In the genomic region with DNA sequence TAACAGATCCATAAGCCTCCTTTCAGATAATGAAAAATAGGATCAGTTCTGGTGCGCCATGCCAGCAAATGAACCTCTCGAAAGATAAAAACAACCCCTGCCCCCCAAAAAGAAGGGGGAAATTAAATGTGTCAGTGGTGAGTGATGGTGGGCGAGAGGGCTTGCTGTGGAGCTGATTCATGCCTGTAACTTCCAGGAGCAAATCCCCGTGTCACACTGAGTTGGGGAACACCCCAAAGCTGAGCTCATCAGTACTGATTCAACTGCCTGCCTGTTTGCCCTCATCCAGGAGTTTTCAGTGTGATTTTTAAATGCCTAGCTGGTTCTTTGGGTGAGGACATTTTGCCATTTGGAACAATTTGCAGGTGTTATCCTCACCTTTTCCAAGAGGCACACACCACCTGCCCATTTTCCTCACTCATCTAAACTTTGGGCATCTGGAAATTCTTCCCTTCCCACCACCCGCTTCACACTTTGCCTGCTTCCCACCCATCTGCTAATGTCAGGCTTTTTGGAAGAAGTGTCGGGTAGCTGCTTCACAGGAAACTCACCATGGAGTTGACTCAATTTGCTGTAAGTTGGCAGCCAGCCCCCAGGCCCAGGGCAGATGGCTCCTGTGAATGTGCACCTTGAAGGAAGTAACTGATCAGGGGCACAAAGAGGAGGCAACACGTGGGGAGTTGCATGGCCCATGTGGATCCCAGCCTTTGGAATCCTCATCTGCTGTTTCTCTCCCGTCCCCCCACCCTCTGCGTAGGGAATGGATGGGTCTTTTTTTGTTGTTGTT, we compare ENCODE assay signal across 1 cellular context.
TF ChIP-seq lines count a peak whose summit lies in the region.

No MANE protein-coding gene starts in this region.

TF ChIP-seq in GM23338, 12 proteins besides CTCF, POLR2A, EP300 and RAD21 (continued from another document):
- TF ChIP-seq ZNF462 (CRISPR knock-in tag; IDR thresholded peaks at IDR 0.05) (no peak), REST (IDR thresholded peaks at IDR 0.05; ENCODE audit: unreplicated experiment) (no peak), NANOG (IDR thresholded peaks at IDR 0.05; ENCODE audit: borderline replicate concordance) (no peak), CREB1 (CRISPR knock-in tag; IDR thresholded peaks at IDR 0.05; ENCODE audit: low read depth) (no peak)
- TF ChIP-seq, protein P1, sequence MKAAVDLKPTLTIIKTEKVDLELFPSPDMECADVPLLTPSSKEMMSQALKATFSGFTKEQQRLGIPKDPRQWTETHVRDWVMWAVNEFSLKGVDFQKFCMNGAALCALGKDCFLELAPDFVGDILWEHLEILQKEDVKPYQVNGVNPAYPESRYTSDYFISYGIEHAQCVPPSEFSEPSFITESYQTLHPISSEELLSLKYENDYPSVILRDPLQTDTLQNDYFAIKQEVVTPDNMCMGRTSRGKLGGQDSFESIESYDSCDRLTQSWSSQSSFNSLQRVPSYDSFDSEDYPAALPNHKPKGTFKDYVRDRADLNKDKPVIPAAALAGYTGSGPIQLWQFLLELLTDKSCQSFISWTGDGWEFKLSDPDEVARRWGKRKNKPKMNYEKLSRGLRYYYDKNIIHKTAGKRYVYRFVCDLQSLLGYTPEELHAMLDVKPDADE (IDR thresholded peaks at IDR 0.05): no peak
